8 cellular contexts compared by ENCODE assay signal in genomic region chr7:134432296-134433152, GRCh38. TPM values are rescaled to one million over a fixed set of nuclear protein-coding genes. Genes with fewer than 3 reads are reported as not detected.
DNase-seq lines count a peak whose midpoint lies in the region; ATAC-seq and TF ChIP-seq lines count a peak whose summit lies in the region.

No MANE protein-coding gene starts in this region.

- H3K27me3 ChIP-seq in foreskin keratinocyte (no peaks in the 10 kb centered on the region), neural progenitor cell (peaks cover 32% of the 10 kb centered on the region), stomach (no peaks in the 10 kb centered on the region)

- TF ChIP-seq POLR2A in stomach (IDR thresholded peaks at IDR 0.05), result no peak

- H3K4me1 ChIP-seq in foreskin keratinocyte, result peaks cover 4% of the 10 kb centered on the region
- no peaks in the 10 kb centered on the region for H3K4me1 ChIP-seq in neural progenitor cell
- peaks cover 0 to 30% (median 16%) of the 10 kb centered on the region in 4 donors for H3K4me1 ChIP-seq in stomach

- H3K4me3 ChIP-seq in neural progenitor cell (peak overlapping the region; percentile 47), stomach (peak overlapping the region; percentile 34 to 42 (median 38))

- H3K4me2 ChIP-seq in neural progenitor cell, result peak overlapping the region; percentile 81

- CTCF ChIA-PET in RWPE1 (lab: Yijun Ruan, JAX), result interaction anchor here (0.6 to 2.3 kb wide), 12 partner anchors 11 to 175 kb away, joined by 3 to 18 read pairs (median 4); no protein-coding TSS in a partner anchor

- H3K36me3 Mint-ChIP-seq in neural progenitor cell, result no peaks in the 10 kb centered on the region

- no peaks in the 10 kb centered on the region for H3K9me3 Mint-ChIP-seq in neural progenitor cell

- H3K9me3 ChIP-seq in neural progenitor cell (ENCODE audit: low read depth) (no peaks in the 10 kb centered on the region), stomach (no peaks in the 10 kb centered on the region)

- TF ChIP-seq CTCF in RWPE1 (conservative IDR thresholded peaks at IDR 0.05; ENCODE audit: low read depth), result peak; percentile 83
- TF ChIP-seq CTCF in foreskin keratinocyte (conservative IDR thresholded peaks at IDR 0.05), result peak; percentile 86
- TF ChIP-seq CTCF in neural progenitor cell (IDR thresholded peaks at IDR 0.05), result peak; percentile 81
- TF ChIP-seq CTCF in stomach (IDR thresholded peaks at IDR 0.05), result peak in 5 of 7 experiments; percentile 29 to 96 (median 78)

- H3K27ac Mint-ChIP-seq in neural progenitor cell, result no peak overlapping the region

- H3K27ac ChIP-seq in RWPE1 (peak overlapping the region; percentile 79), foreskin keratinocyte (no peak overlapping the region), neural progenitor cell (no peak overlapping the region), stomach (peak overlapping the region; percentile 79 to 92 (median 85))

- H3K4me3 Mint-ChIP-seq in neural progenitor cell, result peak overlapping the region; percentile 77

- H4K20me1 ChIP-seq in neural progenitor cell (ENCODE audit: low read depth), result no peaks in the 10 kb centered on the region

- no peaks in the 10 kb centered on the region for H3K79me2 ChIP-seq in neural progenitor cell (ENCODE audit: low read depth)

- H3K9ac ChIP-seq in neural progenitor cell, result no peak overlapping the region

- H3K27me3 Mint-ChIP-seq in neural progenitor cell (ENCODE audit: insufficient read depth, low read depth), result peaks cover under 1% of the 10 kb centered on the region

- H3K36me3 ChIP-seq in neural progenitor cell (no peaks in the 10 kb centered on the region), stomach (no peaks in the 10 kb centered on the region)

- DNase-seq in EH (ENCODE audit: low read depth) (peak; percentile 94), GOT3 (lab: John Stamatoyannopoulos, UW) (peak; percentile 72), LHCN-M2 (ENCODE audit: low read depth) (peak; percentile 98), RWPE1 (ENCODE audit: low spot score) (peak; percentile 89), activated gamma-delta T cell treated with Interleukin-2 at 50 U/mL for 16 hours (peak; percentile 65), foreskin keratinocyte (peak; percentile 73 to 86), neural progenitor cell (ENCODE audit: low spot score) (peak; percentile 90), stomach (peak; percentile 84)

- WGBS in stomach, 5 donors, result 2 to 8% (median 5%) methylated on average over 31 of the region's 31 CpGs

- intact Hi-C loops in stomach (cut with DNase I; ENCODE audit: low total_unique reads), result no loop called here

- peak; percentile 92 for ATAC-seq in foreskin keratinocyte

- H3K4me1 Mint-ChIP-seq in neural progenitor cell, result peaks cover 7% of the 10 kb centered on the region

- peak overlapping the region; percentile 96 for H2AFZ ChIP-seq in neural progenitor cell (replicated peaks)

- no peak for TF ChIP-seq EP300 in stomach (IDR thresholded peaks at IDR 0.05)

- POLR2A ChIA-PET in RWPE1 (lab: Yijun Ruan, JAX; ENCODE audit: low non-redundant PET), result no interaction called here

- no peaks in the 10 kb centered on the region for H3F3A ChIP-seq in neural progenitor cell (ENCODE audit: low read depth)

RNA-seq across cellular contexts. Expression of gene AKR1B1, which starts 26.4 kb away (rescaled TPM):
- 126 and 146 TPM in 2 replicates for total RNA-seq in LHCN-M2 (2014; rRNA removed)
- polyA plus RNA-seq in LHCN-M2 (2012), result 481 TPM
- total RNA-seq in foreskin keratinocyte, result 82.0 and 89.5 TPM in 2 replicates
- polyA plus RNA-seq in foreskin keratinocyte, result 113 and 132 TPM in 2 replicates
- total RNA-seq in neural progenitor cell (ENCODE audit: low replicate concordance), result 105 and 153 TPM in 2 replicates
- total RNA-seq in stomach, result 100 to 1,000 TPM in 1 of 5 donors, 10 to 100 TPM in 2, 1 to 10 TPM in 2; 2.9 to 186 (median 24.6) TPM
- polyA plus RNA-seq in stomach, result 100 to 1,000 TPM in 2 of 3 donors, 10 to 100 TPM in 1; 25.8 to 139 (median 104) TPM

Comparison
In these comparisons a context has a peak if more than half of its experiments do, and no peak if none do; other contexts are left out.
1. H3K27ac ChIP-seq: peak in RWPE1 (single experiment) and stomach (5 of 5); none in foreskin keratinocyte (single experiment) and neural progenitor cell (single experiment).
2. Peak in every context shown above with its lines, with median percentiles within 50 percentile points of each other: DNase-seq and CTCF ChIP-seq.